ENCODE assay signal across 17 cellular contexts in the genomic region with DNA sequence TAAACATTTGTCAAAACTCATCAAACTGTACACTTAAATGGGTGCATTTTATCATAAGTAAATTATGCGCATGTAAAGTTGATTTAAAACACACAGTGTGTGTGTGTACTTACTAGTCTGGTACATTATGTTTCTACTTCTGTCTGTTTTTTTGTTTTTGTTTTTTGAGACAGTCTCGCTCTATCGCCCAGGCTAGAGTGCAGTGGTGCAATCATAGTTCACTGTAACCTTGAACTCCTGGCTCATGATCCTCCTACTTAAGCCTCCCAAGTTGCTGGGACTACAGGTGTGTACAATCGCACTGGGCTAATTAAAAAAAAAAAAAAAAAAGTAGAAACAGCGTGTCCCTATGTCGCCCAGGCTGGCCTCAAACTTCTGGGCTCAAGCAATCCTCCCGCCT. TPM values are rescaled to one million over a fixed set of nuclear protein-coding genes. Genes with fewer than 3 reads are reported as not detected.
DNase-seq lines count a peak whose midpoint lies in the region; ATAC-seq and TF ChIP-seq lines count a peak whose summit lies in the region.
"Had no signal": no experiment of that assay in that cellular context is flagged by ENCODE, and none has a peak within 500 bp of the region (broad histone marks: within the 10 kb centered on the region; RNA-seq: fewer than 3 reads in every experiment).

No MANE protein-coding gene starts in this region.

- H3K27me3 Mint-ChIP-seq in MCF 10A (ENCODE audit: insufficient read depth, unreplicated experiment) = no peaks in the 10 kb centered on the region

- H3K27me3 ChIP-seq in mammary epithelial cell (ENCODE audit: insufficient read depth, low read length) (no peaks in the 10 kb centered on the region), right lobe of liver (no peaks in the 10 kb centered on the region), sigmoid colon (no peaks in the 10 kb centered on the region)
- H3K27me3 ChIP-seq: BLaER1 had no signal

- intact Hi-C loops in MCF 10A (cut with micrococcal nuclease) = no loop called here
- intact Hi-C loops in mammary epithelial cell (cut with micrococcal nuclease) = loop anchor here (2.0 kb wide), 1 partner anchor 15 kb away; no protein-coding TSS in a partner anchor
- intact Hi-C loops in right lobe of liver (cut with DNase I) = no loop called here
- intact Hi-C loops in sigmoid colon (cut with DNase I) = no loop called here

- H4K20me1 ChIP-seq in mammary epithelial cell (ENCODE audit: insufficient read depth, low read length) = no peaks in the 10 kb centered on the region
- H4K20me1 ChIP-seq: BLaER1 had no signal

- WGBS in mammary epithelial cell (ENCODE audit: low coverage, missing lambda C conversion rate) = 100% methylated on average over 4 of the region's 7 CpGs
- 53% methylated on average over 7 of the region's 7 CpGs for WGBS in right lobe of liver (ENCODE audit: insufficient coverage, low coverage, low lambda C conversion rate, missing lambda C conversion rate)
- 95 to 97% methylated on average over 7 of the region's 7 CpGs for WGBS in sigmoid colon, 2 donors

- no peak overlapping the region for H3K27ac ChIP-seq in mammary epithelial cell (ENCODE audit: insufficient read depth, low read depth, low read length)
- H3K27ac ChIP-seq in right lobe of liver = peak overlapping the region in 2 of 3 donors; percentile 13 to 67
- H3K27ac ChIP-seq in sigmoid colon = no peak overlapping the region
- H3K27ac ChIP-seq: BLaER1, HL-60 had no signal

- TF ChIP-seq POLR2A in right lobe of liver (IDR thresholded peaks at IDR 0.05) = no peak
- TF ChIP-seq POLR2A in sigmoid colon (IDR thresholded peaks at IDR 0.05) = no peak

- in situ Hi-C loops in mammary epithelial cell (cut with MboI; ENCODE audit: low sequenced_read_pairs in 2 of 2) = no loop called here

- DNase-seq in MCF 10A (ENCODE audit: unreplicated experiment) (no peak), mammary epithelial cell (no peak), right lobe of liver (peak in 1 of 3 donors; percentile 44), sigmoid colon (peak; percentile 9), C1 segment of cervical spinal cord (lab: John Stamatoyannopoulos, UW) (no peak)
- DNase-seq in effector CD8-positive, alpha-beta T cell (lab: John Stamatoyannopoulos, UW) = no peak
- no peak for DNase-seq in stimulated activated CD4-positive, alpha-beta T cell treated with anti-CD3 and anti-CD28 coated beads, Interleukin-2, amount 100 ng/mL, for 24 hours
- DNase-seq: 8988T, Calu3, DMS79 treated with DMSO at 0.1 percent for 48 hours, GF-D8, IMR-90 had no signal

- TF ChIP-seq EP300 in sigmoid colon (IDR thresholded peaks at IDR 0.05) = no peak

- H3K4me1 ChIP-seq in mammary epithelial cell (ENCODE audit: insufficient read depth, low read length) = peaks cover 9% of the 10 kb centered on the region
- H3K4me1 ChIP-seq in right lobe of liver = peaks cover 0 to 11% (median 5%) of the 10 kb centered on the region in 4 donors
- H3K4me1 ChIP-seq in sigmoid colon = peaks cover 0 to 4% (median 0%) of the 10 kb centered on the region in 4 donors
- H3K4me1 ChIP-seq: HAP-1 had no signal

- TF ChIP-seq CTCF in MCF 10A (IDR thresholded peaks at IDR 0.05; ENCODE audit: unreplicated experiment) (no peak), mammary epithelial cell (conservative IDR thresholded peaks at IDR 0.05 in 1 of 2, IDR thresholded peaks at IDR 0.05 in 1 of 2; ENCODE audit: extremely low read depth in 1 of 2, insufficient read depth in 1 of 2, low read depth in 1 of 2, low read length in 2 of 2) (no peak), right lobe of liver (IDR thresholded peaks at IDR 0.05) (no peak), sigmoid colon (IDR thresholded peaks at IDR 0.05) (no peak)

- H3K27ac Mint-ChIP-seq in MCF 10A (ENCODE audit: low read depth, unreplicated experiment) = peak overlapping the region; percentile 67
- H3K27ac Mint-ChIP-seq: CD8-positive, alpha-beta T cell had no signal

- no TSS peak for BruUV-seq in MCF 10A (replicated peaks; lab: Mats Ljungman, UMichigan)
- BruUV-seq in mammary epithelial cell (replicated peaks; lab: Mats Ljungman, UMichigan) = no TSS peak

- no peak overlapping the region for H3K9ac ChIP-seq in mammary epithelial cell (ENCODE audit: insufficient read depth, low read length)
- H3K9ac ChIP-seq: BLaER1 had no signal

- H3K4me3 ChIP-seq in mammary epithelial cell (replicated peaks in 1 of 3; ENCODE audit: insufficient read depth in 1 of 3, low read depth in 2 of 3, low read length in 3 of 3) (no peak overlapping the region), right lobe of liver (no peak overlapping the region), sigmoid colon (no peak overlapping the region)
- H3K4me3 ChIP-seq: BLaER1, HAP-1 had no signal

- ATAC-seq in right lobe of liver = peak; percentile 36 to 80 (median 66)
- ATAC-seq: CD8-positive, alpha-beta T cell had no signal

- peaks cover 6% of the 10 kb centered on the region for H3K36me3 Mint-ChIP-seq in MCF 10A (ENCODE audit: insufficient read depth, unreplicated experiment)
- H3K36me3 Mint-ChIP-seq: CD8-positive, alpha-beta T cell had no signal

- H3K9me3 ChIP-seq in mammary epithelial cell (replicated peaks; ENCODE audit: insufficient read depth, low read length) (no peaks in the 10 kb centered on the region), right lobe of liver (no peaks in the 10 kb centered on the region), sigmoid colon (no peaks in the 10 kb centered on the region)
- H3K9me3 ChIP-seq: BLaER1, HAP-1 had no signal

- no peak overlapping the region for H3K4me3 Mint-ChIP-seq in MCF 10A (ENCODE audit: unreplicated experiment)
- H3K4me3 Mint-ChIP-seq: CD8-positive, alpha-beta T cell had no signal

- CTCF ChIA-PET in MCF 10A (lab: Yijun Ruan, JAX) (interaction anchor here (0.6 kb wide), 2 partner anchors 8 to 127 kb away, joined by 3 to 6 read pairs; no protein-coding TSS in a partner anchor), mammary epithelial cell (lab: Charles Lee; ENCODE audit: low non-redundant PET) (no interaction called here)

- H3K4me2 ChIP-seq in mammary epithelial cell (ENCODE audit: insufficient read depth, low read depth, low read length) = no peak overlapping the region
- H3K4me2 ChIP-seq: BLaER1 had no signal

- no peak overlapping the region for H2AFZ ChIP-seq in mammary epithelial cell (ENCODE audit: low read depth, low read length)

- no peaks in the 10 kb centered on the region for H3K36me3 ChIP-seq in mammary epithelial cell (ENCODE audit: insufficient read depth, low read length)
- H3K36me3 ChIP-seq in right lobe of liver = no peaks in the 10 kb centered on the region
- no peaks in the 10 kb centered on the region for H3K36me3 ChIP-seq in sigmoid colon
- H3K36me3 ChIP-seq: BLaER1, HAP-1 had no signal

- POLR2A ChIA-PET in MCF 10A (lab: Yijun Ruan, JAX) = interaction anchor here (1.0 to 5.7 kb wide), 3 partner anchors 13 to 121 kb away, joined by 3 to 68 read pairs (median 20); no protein-coding TSS in a partner anchor

- H3K9me3 Mint-ChIP-seq in MCF 10A (ENCODE audit: unreplicated experiment) = no peaks in the 10 kb centered on the region

- H3K4me1 Mint-ChIP-seq in MCF 10A (ENCODE audit: insufficient read depth, unreplicated experiment) = peaks cover 13% of the 10 kb centered on the region

- H3K79me2 ChIP-seq in mammary epithelial cell (ENCODE audit: insufficient read depth, low read length) = no peaks in the 10 kb centered on the region

- dilution Hi-C loops in mammary epithelial cell (cut with HindIII; ENCODE audit: low sequenced_read_pairs) = no loop called here

RNA-seq across cellular contexts. Expression of a gene that starts 23.0 kb away (rescaled TPM):
- total RNA-seq in MCF 10A (2022) (304 and 387 TPM in 2 replicates), mammary epithelial cell (10 to 100 TPM; 60.7 to 97.9 TPM), right lobe of liver (100 to 1,000 TPM in 5 of 6 experiments, 10 to 100 TPM in 1; 36.1 to 387 (median 111) TPM), sigmoid colon (100 to 1,000 TPM; 200 to 326 (median 258) TPM)
- polyA plus RNA-seq in mammary epithelial cell (57.9 TPM), sigmoid colon (100 to 1,000 TPM in 1 of 3 donors, 10 to 100 TPM in 2; 52.9 to 165 (median 93.9) TPM)
- 96.0 TPM for polyA minus RNA-seq in mammary epithelial cell

RNA-seq across cellular contexts. Expression of a gene that starts 25.1 kb away (rescaled TPM):
- 2.3 and 2.6 TPM in 2 replicates for total RNA-seq in MCF 10A (2022)
- total RNA-seq in mammary epithelial cell = under 1 TPM in 1 of 2 donors, not detected in 1; 0.73 TPM
- polyA plus RNA-seq in mammary epithelial cell = 0.32 TPM
- polyA minus RNA-seq in mammary epithelial cell = not detected
- 1 to 10 TPM in 3 of 6 experiments, under 1 TPM in 3; 0.22 to 4.4 (median 0.92) TPM for total RNA-seq in right lobe of liver
- total RNA-seq in sigmoid colon = 1 to 10 TPM in 2 of 4 donors, under 1 TPM in 1, not detected in 1; 0.49 to 5.0 (median 1.1) TPM
- polyA plus RNA-seq in sigmoid colon = under 1 TPM in 1 of 3 donors, not detected in 2; 0.66 TPM
- total RNA-seq: Calu3, HT1080 had no signal

Comparison
In these comparisons a context has a peak if more than half of its experiments do, and no peak if none do; other contexts are left out.
1. H3K27ac ChIP-seq: peak in right lobe of liver (2 of 3); none in mammary epithelial cell (single experiment) and sigmoid colon (0 of 4).